In genomic region chr6:117494283-117494682, GRCh38 we compare ENCODE assay signal across 2 cellular contexts.
A peak's percentile ranks its signal among the peaks of the same experiment; 100 is the strongest.
TF ChIP-seq lines count a peak whose summit lies in the region.

No MANE protein-coding gene starts in this region.

TF ChIP-seq in liver, 16 proteins besides CTCF, POLR2A, EP300 and RAD21:
- TF ChIP-seq YY1 (IDR thresholded peaks at IDR 0.05), result no peak
- peak; percentile 73 for TF ChIP-seq NR2F2 (IDR thresholded peaks at IDR 0.05)

TF ChIP-seq in HepG2, 621 proteins besides CTCF, POLR2A, EP300 and RAD21:
- TF ChIP-seq MXI1 (IDR thresholded peaks at IDR 0.05; ENCODE audit: borderline replicate concordance, low read depth, low read length) (no peak), HNRNPLL (IDR thresholded peaks at IDR 0.05; ENCODE audit: low read depth, low read length, poor library complexity, severe bottlenecking) (no peak), TOE1 (CRISPR knock-in tag; IDR thresholded peaks at IDR 0.05) (no peak), ZNF350 (CRISPR knock-in tag; IDR thresholded peaks at IDR 0.05; ENCODE audit: borderline replicate concordance, low read depth) (no peak), ZNF737 (CRISPR knock-in tag; IDR thresholded peaks at IDR 0.05; ENCODE audit: borderline replicate concordance) (no peak), ZNF337 (CRISPR knock-in tag; IDR thresholded peaks at IDR 0.05; ENCODE audit: borderline replicate concordance, low read depth) (no peak)
- TF ChIP-seq, protein P1, sequence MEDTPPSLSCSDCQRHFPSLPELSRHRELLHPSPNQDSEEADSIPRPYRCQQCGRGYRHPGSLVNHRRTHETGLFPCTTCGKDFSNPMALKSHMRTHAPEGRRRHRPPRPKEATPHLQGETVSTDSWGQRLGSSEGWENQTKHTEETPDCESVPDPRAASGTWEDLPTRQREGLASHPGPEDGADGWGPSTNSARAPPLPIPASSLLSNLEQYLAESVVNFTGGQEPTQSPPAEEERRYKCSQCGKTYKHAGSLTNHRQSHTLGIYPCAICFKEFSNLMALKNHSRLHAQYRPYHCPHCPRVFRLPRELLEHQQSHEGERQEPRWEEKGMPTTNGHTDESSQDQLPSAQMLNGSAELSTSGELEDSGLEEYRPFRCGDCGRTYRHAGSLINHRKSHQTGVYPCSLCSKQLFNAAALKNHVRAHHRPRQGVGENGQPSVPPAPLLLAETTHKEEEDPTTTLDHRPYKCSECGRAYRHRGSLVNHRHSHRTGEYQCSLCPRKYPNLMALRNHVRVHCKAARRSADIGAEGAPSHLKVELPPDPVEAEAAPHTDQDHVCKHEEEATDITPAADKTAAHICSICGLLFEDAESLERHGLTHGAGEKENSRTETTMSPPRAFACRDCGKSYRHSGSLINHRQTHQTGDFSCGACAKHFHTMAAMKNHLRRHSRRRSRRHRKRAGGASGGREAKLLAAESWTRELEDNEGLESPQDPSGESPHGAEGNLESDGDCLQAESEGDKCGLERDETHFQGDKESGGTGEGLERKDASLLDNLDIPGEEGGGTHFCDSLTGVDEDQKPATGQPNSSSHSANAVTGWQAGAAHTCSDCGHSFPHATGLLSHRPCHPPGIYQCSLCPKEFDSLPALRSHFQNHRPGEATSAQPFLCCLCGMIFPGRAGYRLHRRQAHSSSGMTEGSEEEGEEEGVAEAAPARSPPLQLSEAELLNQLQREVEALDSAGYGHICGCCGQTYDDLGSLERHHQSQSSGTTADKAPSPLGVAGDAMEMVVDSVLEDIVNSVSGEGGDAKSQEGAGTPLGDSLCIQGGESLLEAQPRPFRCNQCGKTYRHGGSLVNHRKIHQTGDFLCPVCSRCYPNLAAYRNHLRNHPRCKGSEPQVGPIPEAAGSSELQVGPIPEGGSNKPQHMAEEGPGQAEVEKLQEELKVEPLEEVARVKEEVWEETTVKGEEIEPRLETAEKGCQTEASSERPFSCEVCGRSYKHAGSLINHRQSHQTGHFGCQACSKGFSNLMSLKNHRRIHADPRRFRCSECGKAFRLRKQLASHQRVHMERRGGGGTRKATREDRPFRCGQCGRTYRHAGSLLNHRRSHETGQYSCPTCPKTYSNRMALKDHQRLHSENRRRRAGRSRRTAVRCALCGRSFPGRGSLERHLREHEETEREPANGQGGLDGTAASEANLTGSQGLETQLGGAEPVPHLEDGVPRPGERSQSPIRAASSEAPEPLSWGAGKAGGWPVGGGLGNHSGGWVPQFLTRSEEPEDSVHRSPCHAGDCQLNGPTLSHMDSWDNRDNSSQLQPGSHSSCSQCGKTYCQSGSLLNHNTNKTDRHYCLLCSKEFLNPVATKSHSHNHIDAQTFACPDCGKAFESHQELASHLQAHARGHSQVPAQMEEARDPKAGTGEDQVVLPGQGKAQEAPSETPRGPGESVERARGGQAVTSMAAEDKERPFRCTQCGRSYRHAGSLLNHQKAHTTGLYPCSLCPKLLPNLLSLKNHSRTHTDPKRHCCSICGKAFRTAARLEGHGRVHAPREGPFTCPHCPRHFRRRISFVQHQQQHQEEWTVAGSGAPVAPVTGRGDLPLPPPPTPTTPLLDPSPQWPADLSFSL (CRISPR knock-in tag; IDR thresholded peaks at IDR 0.05), result no peak
